ENCODE assay signal across 1 cellular context in the genomic region with DNA sequence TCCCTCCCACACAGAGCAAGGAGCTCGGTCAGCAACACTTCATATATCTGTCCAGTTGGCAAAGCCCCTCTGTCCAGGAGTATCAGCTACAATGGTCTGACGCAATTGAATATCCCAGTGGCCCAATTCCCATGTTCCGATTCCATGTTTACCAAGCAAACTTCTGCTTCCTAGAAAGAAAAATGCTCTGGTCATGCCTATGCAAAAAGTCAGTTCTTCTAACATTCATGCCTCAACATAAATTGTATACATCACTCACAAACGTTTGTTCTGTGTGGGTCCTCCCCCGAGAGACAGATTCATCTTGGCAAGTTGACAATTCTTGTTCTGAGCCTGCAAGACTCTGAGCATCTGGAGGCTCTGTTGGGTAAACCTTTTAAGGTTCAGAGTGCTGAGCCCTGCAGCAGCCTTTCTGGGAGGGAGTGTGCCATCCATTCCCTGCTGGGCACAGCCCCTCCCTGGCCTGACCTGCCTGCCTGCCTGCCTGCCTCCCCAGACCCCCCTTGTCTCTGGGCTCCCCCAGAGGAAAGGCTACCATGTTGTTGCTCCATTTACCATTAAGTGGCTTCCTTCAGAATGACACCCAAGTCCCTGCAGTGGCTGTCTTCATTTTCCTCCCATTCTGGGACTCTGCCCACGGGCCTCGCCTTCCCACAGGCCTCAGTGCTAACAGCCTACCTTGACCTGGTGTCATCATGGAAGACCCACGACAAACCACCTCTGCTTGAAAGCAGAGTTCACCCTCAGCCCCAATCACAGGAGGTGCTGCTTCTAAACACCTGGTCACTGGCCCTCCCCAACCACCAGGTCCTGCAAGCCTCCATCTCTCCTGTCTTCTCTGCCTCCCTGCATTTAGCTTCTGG.
TF ChIP-seq lines count a peak whose summit lies in the region.

No MANE protein-coding gene starts in this region.

TF ChIP-seq in liver, 16 proteins besides CTCF, POLR2A, EP300 and RAD21:
- TF ChIP-seq, protein P1, sequence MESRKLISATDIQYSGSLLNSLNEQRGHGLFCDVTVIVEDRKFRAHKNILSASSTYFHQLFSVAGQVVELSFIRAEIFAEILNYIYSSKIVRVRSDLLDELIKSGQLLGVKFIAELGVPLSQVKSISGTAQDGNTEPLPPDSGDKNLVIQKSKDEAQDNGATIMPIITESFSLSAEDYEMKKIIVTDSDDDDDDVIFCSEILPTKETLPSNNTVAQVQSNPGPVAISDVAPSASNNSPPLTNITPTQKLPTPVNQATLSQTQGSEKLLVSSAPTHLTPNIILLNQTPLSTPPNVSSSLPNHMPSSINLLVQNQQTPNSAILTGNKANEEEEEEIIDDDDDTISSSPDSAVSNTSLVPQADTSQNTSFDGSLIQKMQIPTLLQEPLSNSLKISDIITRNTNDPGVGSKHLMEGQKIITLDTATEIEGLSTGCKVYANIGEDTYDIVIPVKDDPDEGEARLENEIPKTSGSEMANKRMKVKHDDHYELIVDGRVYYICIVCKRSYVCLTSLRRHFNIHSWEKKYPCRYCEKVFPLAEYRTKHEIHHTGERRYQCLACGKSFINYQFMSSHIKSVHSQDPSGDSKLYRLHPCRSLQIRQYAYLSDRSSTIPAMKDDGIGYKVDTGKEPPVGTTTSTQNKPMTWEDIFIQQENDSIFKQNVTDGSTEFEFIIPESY (IDR thresholded peaks at IDR 0.05), result no peak
- TF ChIP-seq FOXA2 (IDR thresholded peaks at IDR 0.05) (peak; percentile 34), HNF4A (conservative IDR thresholded peaks at IDR 0.05) (no peak), JUND (IDR thresholded peaks at IDR 0.05) (no peak)
- TF ChIP-seq, protein P2, sequence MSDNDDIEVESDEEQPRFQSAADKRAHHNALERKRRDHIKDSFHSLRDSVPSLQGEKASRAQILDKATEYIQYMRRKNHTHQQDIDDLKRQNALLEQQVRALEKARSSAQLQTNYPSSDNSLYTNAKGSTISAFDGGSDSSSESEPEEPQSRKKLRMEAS (IDR thresholded peaks at IDR 0.05), result no peak
